Comparison of ENCODE assay signal across 1 cellular context in genomic region chr19:6378036-6378435, GRCh38.
TF ChIP-seq lines count a peak whose summit lies in the region.

No MANE protein-coding gene starts in this region.

TF ChIP-seq in H1, 55 proteins besides CTCF, POLR2A, EP300 and RAD21:
- TF ChIP-seq SIX5 (IDR thresholded peaks at IDR 0.05; ENCODE audit: low read depth, low read length) (no peak), TEAD4 (IDR thresholded peaks at IDR 0.05; ENCODE audit: low read depth, low read length) (peak; percentile 59; the same call in 1 of the 2 replicates), USF2 (IDR thresholded peaks at IDR 0.05; ENCODE audit: low read length) (no peak), MAFK (IDR thresholded peaks at IDR 0.05; ENCODE audit: low read depth, low read length) (peak; percentile 36; the same call in 1 of the 2 replicates), EGR1 (IDR thresholded peaks at IDR 0.05; ENCODE audit: borderline replicate concordance, low read depth, low read length) (no peak)
